Comparison of ENCODE assay signal across 14 cellular contexts in genomic region chr12:19850341-19851065, GRCh38.
A peak's percentile ranks its signal among the peaks of the same experiment; 100 is the strongest.
DNase-seq lines count a peak whose midpoint lies in the region; TF ChIP-seq lines count a peak whose summit lies in the region.
"Had no signal": no experiment of that assay in that cellular context is flagged by ENCODE, and none has a peak within 500 bp of the region (broad histone marks: within the 10 kb centered on the region; RNA-seq: fewer than 3 reads in every experiment).

No MANE protein-coding gene starts in this region.

- H3K4me3 Mint-ChIP-seq in activated T-helper 1 cell treated with anti-CD3 and anti-CD28 coated beads, Interleukin-12 subunit alpha, Interleukin-12 subunit beta, Interleukin-2, Interleukin-4 antibody, amounts not matched to agents 30 ng/mL and 10 ng/mL and 1 ng/mL, durations not matched to agents 14 hours and 24 hours and 36 hours, result no peak overlapping the region
- H3K4me3 Mint-ChIP-seq: CD8-positive, alpha-beta T cell; natural killer cell had no signal

- TF ChIP-seq POLR2A in sigmoid colon (IDR thresholded peaks at IDR 0.05) (no peak), esophagus squamous epithelium (IDR thresholded peaks at IDR 0.05) (no peak)

- H3K9me3 ChIP-seq in ascending aorta, result no peaks in the 10 kb centered on the region
- H3K9me3 ChIP-seq in sigmoid colon, result peaks cover 0 to 8% (median 0%) of the 10 kb centered on the region in 4 donors
- no peaks in the 10 kb centered on the region for H3K9me3 ChIP-seq in esophagus squamous epithelium

- in situ Hi-C loops in G401 (cut with HindIII; ENCODE audit: low sequenced_read_pairs), result no loop called here

- 85 to 86% methylated on average over 11 of the region's 11 CpGs for WGBS in sigmoid colon, 2 donors
- 36 to 38% methylated on average over 11 of the region's 11 CpGs for WGBS in esophagus squamous epithelium, 2 donors

- intact Hi-C loops in ascending aorta (cut with DNase I) (loop anchor here (5.0 kb wide), 1 partner anchor 73 kb away; no protein-coding TSS in a partner anchor), sigmoid colon (cut with DNase I) (no loop called here), esophagus squamous epithelium (cut with DNase I) (no loop called here)
- intact Hi-C loops in activated T-helper 1 cell treated with anti-CD3 and anti-CD28 coated beads, Interleukin-12 subunit alpha, Interleukin-12 subunit beta, Interleukin-2, Interleukin-4 antibody, amounts not matched to agents 30 ng/mL and 10 ng/mL and 1 ng/mL, durations not matched to agents 14 hours and 24 hours and 36 hours (cut with micrococcal nuclease), result no loop called here

- H3K4me3 ChIP-seq in ascending aorta (peak overlapping the region; percentile 17 to 21), sigmoid colon (no peak overlapping the region), esophagus squamous epithelium (no peak overlapping the region)

- H3K27me3 ChIP-seq in ascending aorta (no peaks in the 10 kb centered on the region), sigmoid colon (no peaks in the 10 kb centered on the region), esophagus squamous epithelium (no peaks in the 10 kb centered on the region)

- no peak for TF ChIP-seq EP300 in sigmoid colon (IDR thresholded peaks at IDR 0.05)

- TF ChIP-seq CTCF in ascending aorta (IDR thresholded peaks at IDR 0.05) (no peak), sigmoid colon (IDR thresholded peaks at IDR 0.05) (no peak), esophagus squamous epithelium (IDR thresholded peaks at IDR 0.05) (no peak)

- H3K9me3 Mint-ChIP-seq in activated T-helper 1 cell treated with anti-CD3 and anti-CD28 coated beads, Interleukin-12 subunit alpha, Interleukin-12 subunit beta, Interleukin-2, Interleukin-4 antibody, amounts not matched to agents 30 ng/mL and 10 ng/mL and 1 ng/mL, durations not matched to agents 14 hours and 24 hours and 36 hours, result peaks cover 5% of the 10 kb centered on the region
- H3K9me3 Mint-ChIP-seq: CD8-positive, alpha-beta T cell; natural killer cell had no signal

- DNase-seq in GM03348 (ENCODE audit: low spot score) (peak; percentile 46), ascending aorta (ENCODE audit: low spot score in 2 of 2) (peak in 1 of 2 donors; percentile 78), left kidney (ENCODE audit: low read depth, low spot score) (peak; percentile 64), sigmoid colon (no peak), NCI-H510A (lab: John Stamatoyannopoulos, UW) (no peak), G401 (ENCODE audit: low spot score) (no peak), esophagus squamous epithelium (lab: John Stamatoyannopoulos, UW) (no peak)
- no peak for DNase-seq in activated T-helper 1 cell treated with anti-CD3 and anti-CD28 coated beads, Interleukin-12 subunit alpha, Interleukin-12 subunit beta, Interleukin-2, Interleukin-4 antibody, amounts not matched to agents 30 ng/mL and 10 ng/mL and 1 ng/mL, durations not matched to agents 14 hours and 24 hours and 36 hours (ENCODE audit: low spot score)
- DNase-seq: activated CD8-positive, alpha-beta memory T cell treated with anti-CD3 and anti-CD28 coated beads, Interleukin-2, amount 50 U/mL, for 48 hours; CD8-positive, alpha-beta T cell; natural killer cell; NCI-H1417 treated with DMSO at 0.1 percent for 48 hours; NCI-H69; stimulated activated CD4-positive, alpha-beta T cell treated with anti-CD3 and anti-CD28 coated beads, Interleukin-15, amount 100 ng/mL, for 24 hours had no signal

- H3K36me3 Mint-ChIP-seq in activated T-helper 1 cell treated with anti-CD3 and anti-CD28 coated beads, Interleukin-12 subunit alpha, Interleukin-12 subunit beta, Interleukin-2, Interleukin-4 antibody, amounts not matched to agents 30 ng/mL and 10 ng/mL and 1 ng/mL, durations not matched to agents 14 hours and 24 hours and 36 hours (ENCODE audit: low read depth), result peaks cover 2% of the 10 kb centered on the region
- H3K36me3 Mint-ChIP-seq: CD8-positive, alpha-beta T cell; natural killer cell had no signal

- no peaks in the 10 kb centered on the region for H3K36me3 ChIP-seq in ascending aorta
- no peaks in the 10 kb centered on the region for H3K36me3 ChIP-seq in sigmoid colon
- H3K36me3 ChIP-seq in esophagus squamous epithelium, result no peaks in the 10 kb centered on the region

- peaks cover 0 to 22% of the 10 kb centered on the region in 2 donors for H3K4me1 ChIP-seq in ascending aorta
- peaks cover 0 to 22% (median 17%) of the 10 kb centered on the region in 4 donors for H3K4me1 ChIP-seq in sigmoid colon
- H3K4me1 ChIP-seq in esophagus squamous epithelium, result peaks cover 0 to 30% (median 7%) of the 10 kb centered on the region in 3 donors

- no peaks in the 10 kb centered on the region for H3K27me3 Mint-ChIP-seq in activated T-helper 1 cell treated with anti-CD3 and anti-CD28 coated beads, Interleukin-12 subunit alpha, Interleukin-12 subunit beta, Interleukin-2, Interleukin-4 antibody, amounts not matched to agents 30 ng/mL and 10 ng/mL and 1 ng/mL, durations not matched to agents 14 hours and 24 hours and 36 hours (ENCODE audit: insufficient read depth)

- H3K27ac Mint-ChIP-seq in activated T-helper 1 cell treated with anti-CD3 and anti-CD28 coated beads, Interleukin-12 subunit alpha, Interleukin-12 subunit beta, Interleukin-2, Interleukin-4 antibody, amounts not matched to agents 30 ng/mL and 10 ng/mL and 1 ng/mL, durations not matched to agents 14 hours and 24 hours and 36 hours, result no peak overlapping the region
- H3K27ac Mint-ChIP-seq: CD8-positive, alpha-beta T cell; natural killer cell had no signal

- H3K4me1 Mint-ChIP-seq in activated T-helper 1 cell treated with anti-CD3 and anti-CD28 coated beads, Interleukin-12 subunit alpha, Interleukin-12 subunit beta, Interleukin-2, Interleukin-4 antibody, amounts not matched to agents 30 ng/mL and 10 ng/mL and 1 ng/mL, durations not matched to agents 14 hours and 24 hours and 36 hours (ENCODE audit: low read depth), result no peaks in the 10 kb centered on the region
- H3K4me1 Mint-ChIP-seq: natural killer cell had no signal

- H3K27ac ChIP-seq in ascending aorta (peak overlapping the region; percentile 83 to 90), sigmoid colon (peak overlapping the region in 3 of 4 donors; percentile 12 to 57 (median 44)), esophagus squamous epithelium (peak overlapping the region in 2 of 4 donors; percentile 9 to 14)

Comparison
In these comparisons a context has a peak if more than half of its experiments do, and no peak if none do; other contexts are left out.
1. DNase-seq: peak in GM03348 (single experiment) and left kidney (single experiment); none in sigmoid colon (single experiment), NCI-H510A (single experiment), G401 (single experiment), esophagus squamous epithelium (single experiment) and activated T-helper 1 cell treated with anti-CD3 and anti-CD28 coated beads, Interleukin-12 subunit alpha, Interleukin-12 subunit beta, Interleukin-2, Interleukin-4 antibody, amounts not matched to agents 30 ng/mL and 10 ng/mL and 1 ng/mL, durations not matched to agents 14 hours and 24 hours and 36 hours (single experiment).
2. H3K4me3 ChIP-seq: peak in ascending aorta (2 of 2); none in sigmoid colon (0 of 4) and esophagus squamous epithelium (0 of 4).